ENCODE assay signal across 11 cellular contexts in the genomic region with DNA sequence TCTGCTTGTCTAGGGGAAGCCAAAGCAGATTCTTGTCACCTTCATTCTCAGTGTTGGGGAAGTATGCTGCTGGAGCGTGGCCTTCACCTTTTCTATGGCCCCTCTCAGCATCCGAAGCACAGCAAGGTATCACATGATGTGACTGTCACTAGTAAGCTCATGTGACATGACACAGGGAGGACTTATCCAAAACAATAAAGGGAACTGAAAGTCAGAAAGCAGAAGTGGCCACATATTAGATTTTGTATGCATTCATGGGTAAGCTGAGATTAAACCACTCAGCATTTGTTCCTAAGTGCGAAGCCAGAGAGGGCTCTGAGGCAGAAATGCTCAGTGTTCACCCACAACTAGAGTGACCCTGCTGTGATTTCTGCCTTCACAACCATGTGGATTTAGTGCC.
DNase-seq lines count a peak whose midpoint lies in the region; ATAC-seq, FAIRE-seq and TF ChIP-seq lines count a peak whose summit lies in the region.
"Had no signal": no experiment of that assay in that cellular context is flagged by ENCODE, and none has a peak within 500 bp of the region (broad histone marks: within the 10 kb centered on the region; RNA-seq: fewer than 3 reads in every experiment).

No MANE protein-coding gene starts in this region.

- peak; percentile 72 for DNase-seq in GM12878 (ENCODE audit: low read depth, low spot score)
- no peak for DNase-seq in mesothelial cell of epicardium (ENCODE audit: low spot score in 2 of 2, unreplicated experiment in 2 of 2)
- DNase-seq in activated T-cell treated with anti-CD3 and anti-CD28 coated beads, Interleukin-2, amount 50 U/mL, for 24 hours = no peak
- no peak for DNase-seq in activated naive CD4-positive, alpha-beta T cell treated with anti-CD3 and anti-CD28 coated beads, Interleukin-2, amount 10 ng/mL, durations not matched to agents 7 days and 5 days
- no peak for DNase-seq in mesendoderm
- DNase-seq: DMS153, T-helper 2 cell had no signal

- CTCF ChIA-PET in GM12878 (lab: Yijun Ruan, JAX) = interaction anchor here (0.6 to 1.9 kb wide), 6 partner anchors 10 to 268 kb away, joined by 3 to 11 read pairs (median 4); partner anchors contain the start of gene SUGT1
- CTCF ChIA-PET in activated naive CD4-positive, alpha-beta T cell treated with anti-CD3 and anti-CD28 coated beads, Interleukin-2, amount 10 ng/mL, durations not matched to agents 7 days and 5 days (lab: Charles Lee) = no interaction called here

- H3K4me3 ChIP-seq in GM12878 (no peak overlapping the region), mesendoderm (ENCODE audit: low read length) (no peak overlapping the region)

- no peak overlapping the region for H3K4ac ChIP-seq in mesendoderm (ENCODE audit: low read depth, low read length)

- H3K36me3 Mint-ChIP-seq in mesothelial cell of epicardium = no peaks in the 10 kb centered on the region
- no peaks in the 10 kb centered on the region for H3K36me3 Mint-ChIP-seq in activated T-cell treated with anti-CD3 and anti-CD28 coated beads, Interleukin-2, amount 50 U/mL, for 24 hours (ENCODE audit: low read depth)
- no peaks in the 10 kb centered on the region for H3K36me3 Mint-ChIP-seq in activated naive CD4-positive, alpha-beta T cell treated with anti-CD3 and anti-CD28 coated beads, Interleukin-2, amount 10 ng/mL, durations not matched to agents 7 days and 5 days
- H3K36me3 Mint-ChIP-seq: natural killer cell treated with Interleukin-12 subunit alpha and Interleukin-12 subunit beta and Interleukin-15 and Interleukin-18, amount 100 ng/mL, for 72 hours had no signal

- H2BK5ac ChIP-seq in mesendoderm (ENCODE audit: low read length) = no peak overlapping the region

- H3K79me2 ChIP-seq in GM12878 (ENCODE audit: control insufficient read depth, insufficient read depth, low read length) = no peaks in the 10 kb centered on the region
- H3K79me2 ChIP-seq in mesendoderm (ENCODE audit: control insufficient read depth, insufficient read depth, low read length) = no peaks in the 10 kb centered on the region

- H4K5ac ChIP-seq in mesendoderm (ENCODE audit: low read length) = no peak overlapping the region

- no peaks in the 10 kb centered on the region for H3K36me3 ChIP-seq in GM12878 (ENCODE audit: control insufficient read depth in 2 of 2, insufficient read depth in 2 of 2, low read length in 1 of 2)
- H3K36me3 ChIP-seq in mesendoderm (ENCODE audit: control insufficient read depth, insufficient read depth, low read length) = no peaks in the 10 kb centered on the region

- no peak overlapping the region for H3K23ac ChIP-seq in mesendoderm (ENCODE audit: low read length)

- TF ChIP-seq POLR2A in GM12878 (IDR thresholded peaks at IDR 0.05; ENCODE audit: low read depth, low read length) = no peak

- no peaks in the 10 kb centered on the region for H4K20me1 ChIP-seq in GM12878 (ENCODE audit: control insufficient read depth, insufficient read depth)

- peaks cover 6% of the 10 kb centered on the region for H3K27me3 Mint-ChIP-seq in mesothelial cell of epicardium (ENCODE audit: low read depth)
- H3K27me3 Mint-ChIP-seq in activated T-cell treated with anti-CD3 and anti-CD28 coated beads, Interleukin-2, amount 50 U/mL, for 24 hours = peaks cover 7% of the 10 kb centered on the region
- peaks cover 5% of the 10 kb centered on the region for H3K27me3 Mint-ChIP-seq in activated naive CD4-positive, alpha-beta T cell treated with anti-CD3 and anti-CD28 coated beads, Interleukin-2, amount 10 ng/mL, durations not matched to agents 7 days and 5 days

- peaks cover 12% of the 10 kb centered on the region for H3K4me1 Mint-ChIP-seq in mesothelial cell of epicardium
- no peaks in the 10 kb centered on the region for H3K4me1 Mint-ChIP-seq in activated T-cell treated with anti-CD3 and anti-CD28 coated beads, Interleukin-2, amount 50 U/mL, for 24 hours (ENCODE audit: low read depth)
- H3K4me1 Mint-ChIP-seq in activated naive CD4-positive, alpha-beta T cell treated with anti-CD3 and anti-CD28 coated beads, Interleukin-2, amount 10 ng/mL, durations not matched to agents 7 days and 5 days = no peaks in the 10 kb centered on the region

- peak; percentile 88 for FAIRE-seq in GM12878 (lab: Jason Lieb, UNC)

- RAD21 ChIA-PET in GM12878 (lab: Charles Lee; ENCODE audit: unreplicated experiment) = interaction anchor here (0.8 to 1.6 kb wide), 6 partner anchors 10 to 112 kb away, joined by 3 to 15 read pairs (median 6); no protein-coding TSS in a partner anchor

- no peak for TF ChIP-seq RAD21 in GM12878 (IDR thresholded peaks at IDR 0.05; ENCODE audit: insufficient read depth, low read depth, low read length)

- H3K4me2 ChIP-seq in GM12878 (ENCODE audit: control insufficient read depth, insufficient read depth) (no peak overlapping the region), mesendoderm (ENCODE audit: low read length) (no peak overlapping the region)

- H3K4me1 ChIP-seq in GM12878 (ENCODE audit: control insufficient read depth, insufficient read depth, low read length) = peaks cover 11% of the 10 kb centered on the region
- H3K4me1 ChIP-seq in mesendoderm (ENCODE audit: control insufficient read depth, low read depth, low read length) = no peaks in the 10 kb centered on the region

- no peak overlapping the region for H2AK5ac ChIP-seq in mesendoderm (ENCODE audit: low read length)

- H3K9me3 ChIP-seq in GM12878 (replicated peaks; ENCODE audit: control insufficient read depth, insufficient read depth, low read length) = no peaks in the 10 kb centered on the region; the same call in 2 of the 3 replicates

- peaks cover 5% of the 10 kb centered on the region for H3K9me3 Mint-ChIP-seq in mesothelial cell of epicardium
- no peaks in the 10 kb centered on the region for H3K9me3 Mint-ChIP-seq in activated T-cell treated with anti-CD3 and anti-CD28 coated beads, Interleukin-2, amount 50 U/mL, for 24 hours
- no peaks in the 10 kb centered on the region for H3K9me3 Mint-ChIP-seq in activated naive CD4-positive, alpha-beta T cell treated with anti-CD3 and anti-CD28 coated beads, Interleukin-2, amount 10 ng/mL, durations not matched to agents 7 days and 5 days

- no peak overlapping the region for H3K27ac ChIP-seq in GM12878 (ENCODE audit: control insufficient read depth, insufficient read depth)
- H3K27ac ChIP-seq in mesendoderm (ENCODE audit: low read depth, low read length) = no peak overlapping the region

- H3K56ac ChIP-seq in mesendoderm (ENCODE audit: low read length) = no peak overlapping the region

- in situ Hi-C loops in GM12878 (cut with MboI) = no loop called here

- H4K8ac ChIP-seq in mesendoderm (ENCODE audit: low read depth, low read length) = no peak overlapping the region

- H2BK15ac ChIP-seq in mesendoderm (replicated peaks; ENCODE audit: low read depth) = no peak overlapping the region

- intact Hi-C loops in GM12878 (cut with micrococcal nuclease; ENCODE audit: unreplicated experiment) = loop anchor here (2.0 kb wide), 1 partner anchor 44 kb away; no protein-coding TSS in a partner anchor

- H3K18ac ChIP-seq in mesendoderm (ENCODE audit: low read length) = no peak overlapping the region

- TF ChIP-seq EP300 in GM12878 (IDR thresholded peaks at IDR 0.05; ENCODE audit: borderline replicate concordance in 1 of 2, control insufficient read depth in 1 of 2, low read depth in 2 of 2, low read length in 2 of 2) = peak; percentile 86 to 94; a peak in 3 of 4 replicates

- H3K79me1 ChIP-seq in mesendoderm (ENCODE audit: low read length) = no peaks in the 10 kb centered on the region

- WGBS in GM12878 (ENCODE audit: insufficient coverage, insufficient replicate concordance, low lambda C conversion rate, missing lambda C conversion rate) = 0% methylated on average over 3 of the region's 3 CpGs
- WGBS in mesendoderm (ENCODE audit: extremely low coverage, insufficient coverage, low lambda C conversion rate) = no CpG with 5 or more reads among the region's 3 CpGs

- peak; percentile 99 for ATAC-seq in GM18498 (IDR thresholded peaks at IDR 0.05; ENCODE audit: unreplicated experiment)
- ATAC-seq in GM21390 (IDR thresholded peaks at IDR 0.05; ENCODE audit: unreplicated experiment) = peak; percentile 99
- peak; percentile 96 for ATAC-seq in HG03196 (IDR thresholded peaks at IDR 0.05; ENCODE audit: unreplicated experiment)
- ATAC-seq in GM12878 = peak; percentile 98
- ATAC-seq: natural killer cell treated with Interleukin-12 subunit alpha and Interleukin-12 subunit beta and Interleukin-15 and Interleukin-18, amount 100 ng/mL, for 72 hours had no signal

- H3K27me3 ChIP-seq in GM12878 (replicated peaks in 1 of 2; ENCODE audit: control insufficient read depth in 2 of 2, insufficient read depth in 2 of 2, low read length in 1 of 2) (no peaks in the 10 kb centered on the region), mesendoderm (ENCODE audit: insufficient read depth, low read length, poor library complexity) (no peaks in the 10 kb centered on the region)

- no peak overlapping the region for H2BK120ac ChIP-seq in mesendoderm (ENCODE audit: low read depth, low read length)

- H3K9ac ChIP-seq in GM12878 (ENCODE audit: control insufficient read depth, insufficient read depth, low read length) (no peak overlapping the region), mesendoderm (ENCODE audit: low read length) (no peak overlapping the region)

- H3K4me3 Mint-ChIP-seq in mesothelial cell of epicardium = no peak overlapping the region
- no peak overlapping the region for H3K4me3 Mint-ChIP-seq in activated T-cell treated with anti-CD3 and anti-CD28 coated beads, Interleukin-2, amount 50 U/mL, for 24 hours
- no peak overlapping the region for H3K4me3 Mint-ChIP-seq in activated naive CD4-positive, alpha-beta T cell treated with anti-CD3 and anti-CD28 coated beads, Interleukin-2, amount 10 ng/mL, durations not matched to agents 7 days and 5 days
- H3K4me3 Mint-ChIP-seq: natural killer cell treated with Interleukin-12 subunit alpha and Interleukin-12 subunit beta and Interleukin-15 and Interleukin-18, amount 100 ng/mL, for 72 hours had no signal

- H3K27ac Mint-ChIP-seq in mesothelial cell of epicardium = no peak overlapping the region
- no peak overlapping the region for H3K27ac Mint-ChIP-seq in activated T-cell treated with anti-CD3 and anti-CD28 coated beads, Interleukin-2, amount 50 U/mL, for 24 hours
- H3K27ac Mint-ChIP-seq in activated naive CD4-positive, alpha-beta T cell treated with anti-CD3 and anti-CD28 coated beads, Interleukin-2, amount 10 ng/mL, durations not matched to agents 7 days and 5 days = no peak overlapping the region
- H3K27ac Mint-ChIP-seq: natural killer cell treated with Interleukin-12 subunit alpha and Interleukin-12 subunit beta and Interleukin-15 and Interleukin-18, amount 100 ng/mL, for 72 hours had no signal

- POLR2A ChIA-PET in GM12878 (lab: Charles Lee) = interaction anchor here (1.1 to 1.3 kb wide), 3 partner anchors 11 to 165 kb away, joined by 3 to 4 read pairs (median 3); no protein-coding TSS in a partner anchor

- peak overlapping the region; percentile 62 for H2AFZ ChIP-seq in GM12878 (ENCODE audit: control insufficient read depth, low read depth, low read length)

- TF ChIP-seq CTCF in GM12878 (IDR thresholded peaks at IDR 0.05 in 2 of 3, conservative IDR thresholded peaks at IDR 0.05 in 1 of 3; ENCODE audit: control insufficient read depth in 2 of 3, extremely low read depth in 1 of 3, insufficient read depth in 1 of 3, low read depth in 3 of 3, low read length in 3 of 3) (no peak), mesothelial cell of epicardium (IDR thresholded peaks at IDR 0.05; ENCODE audit: unreplicated experiment) (no peak)

- SMC1A ChIA-PET in GM12878 (lab: Charles Lee; ENCODE audit: uncharacterized antibody, unreplicated experiment) = interaction anchor here (0.7 to 1.8 kb wide), 10 partner anchors 10 to 264 kb away, joined by 3 to 12 read pairs (median 4); no protein-coding TSS in a partner anchor

- no TSS peak for BruUV-seq in GM12878 (replicated peaks; lab: Mats Ljungman, UMichigan)
